1 cellular context compared by ENCODE assay signal in genomic region chr22:41687901-41688364, GRCh38.
TF ChIP-seq lines count a peak whose summit lies in the region.

No MANE protein-coding gene starts in this region.

TF ChIP-seq in HepG2, 621 proteins besides CTCF, POLR2A, EP300 and RAD21:
- TF ChIP-seq PRDM4 (CRISPR knock-in tag; IDR thresholded peaks at IDR 0.05; ENCODE audit: borderline replicate concordance) (no peak), POLR2AphosphoS5 (IDR thresholded peaks at IDR 0.05; ENCODE audit: low read depth, low read length) (no peak), AKAP8 (CRISPR knock-in tag; IDR thresholded peaks at IDR 0.05) (0 out of 2 replicates have a peak, but pooled peaks have one; percentile 55), HNF1B (CRISPR knock-in tag; IDR thresholded peaks at IDR 0.05) (0 out of 2 replicates have a peak, but pooled peaks have one; percentile 11), RFXAP (CRISPR knock-in tag; IDR thresholded peaks at IDR 0.05; ENCODE audit: borderline replicate concordance) (peak; percentile 44; the same call in 1 of the 2 replicates), MXD4 (CRISPR knock-in tag; IDR thresholded peaks at IDR 0.05) (no peak), ZNF775 (CRISPR knock-in tag; IDR thresholded peaks at IDR 0.05; ENCODE audit: borderline replicate concordance) (no peak), REL (CRISPR knock-in tag; conservative IDR thresholded peaks at IDR 0.05) (0 out of 2 replicates have a peak, but pooled peaks have one; percentile 6), MAZ (IDR thresholded peaks at IDR 0.05; ENCODE audit: borderline replicate concordance, low read depth, low read length) (no peak), MAZ (CRISPR knock-in tag; IDR thresholded peaks at IDR 0.05; ENCODE audit: low read depth) (0 out of 2 replicates have a peak, but pooled peaks have one; percentile 1), ZNF678 (CRISPR knock-in tag; IDR thresholded peaks at IDR 0.05) (0 out of 2 replicates have a peak, but pooled peaks have one; percentile 21), ZFP37 (CRISPR knock-in tag; IDR thresholded peaks at IDR 0.05; ENCODE audit: borderline replicate concordance) (0 out of 2 replicates have a peak, but pooled peaks have one; percentile 24), ZNF891 (CRISPR knock-in tag; IDR thresholded peaks at IDR 0.05) (no peak), ZNF276 (CRISPR knock-in tag; IDR thresholded peaks at IDR 0.05; ENCODE audit: low read depth) (no peak), ZBTB38 (CRISPR knock-in tag; IDR thresholded peaks at IDR 0.05) (no peak), RFX1 (IDR thresholded peaks at IDR 0.05) (no peak), ZNF557 (CRISPR knock-in tag; IDR thresholded peaks at IDR 0.05) (no peak), SIN3A (IDR thresholded peaks at IDR 0.05; ENCODE audit: borderline replicate concordance, low read depth, low read length) (0 out of 2 replicates have a peak, but pooled peaks have one; percentile 28), ZNF225 (CRISPR knock-in tag; IDR thresholded peaks at IDR 0.05) (0 out of 2 replicates have a peak, but pooled peaks have one; percentile 7), PRDM15 (CRISPR knock-in tag; IDR thresholded peaks at IDR 0.05) (peak; percentile 66; the same call in 1 of the 2 replicates), ZBTB3 (CRISPR knock-in tag; IDR thresholded peaks at IDR 0.05; ENCODE audit: borderline replicate concordance, low read depth) (no peak), ELF4 (CRISPR knock-in tag; IDR thresholded peaks at IDR 0.05; ENCODE audit: borderline replicate concordance) (0 out of 2 replicates have a peak, but pooled peaks have one; percentile 19), TBL1XR1 (IDR thresholded peaks at IDR 0.05; ENCODE audit: borderline replicate concordance, low read length, partially characterized antibody) (no peak), ZNF101 (CRISPR knock-in tag; IDR thresholded peaks at IDR 0.05; ENCODE audit: borderline replicate concordance, low read depth) (no peak), ZNF670 (CRISPR knock-in tag; IDR thresholded peaks at IDR 0.05; ENCODE audit: borderline replicate concordance) (no peak), ZNF569 (CRISPR knock-in tag; IDR thresholded peaks at IDR 0.05; ENCODE audit: borderline replicate concordance) (no peak), ZNF766 (CRISPR knock-in tag; IDR thresholded peaks at IDR 0.05; ENCODE audit: borderline replicate concordance) (0 out of 2 replicates have a peak, but pooled peaks have one; percentile 29), GFI1 (CRISPR knock-in tag; IDR thresholded peaks at IDR 0.05; ENCODE audit: borderline replicate concordance) (0 out of 2 replicates have a peak, but pooled peaks have one; percentile 2), ZBTB7A (CRISPR knock-in tag; IDR thresholded peaks at IDR 0.05) (no peak), TGIF2 (CRISPR knock-in tag; IDR thresholded peaks at IDR 0.05) (peak; percentile 63; the same call in 1 of the 2 replicates), TCF12 (IDR thresholded peaks at IDR 0.05) (no peak), TCF12 (CRISPR knock-in tag; IDR thresholded peaks at IDR 0.05) (no peak), SOX5 (CRISPR knock-in tag; IDR thresholded peaks at IDR 0.05; ENCODE audit: borderline replicate concordance) (no peak), ONECUT2 (CRISPR knock-in tag; IDR thresholded peaks at IDR 0.05) (no peak), ZSCAN12 (CRISPR knock-in tag; IDR thresholded peaks at IDR 0.05) (0 out of 2 replicates have a peak, but pooled peaks have one; percentile 11), ZBTB21 (CRISPR knock-in tag; IDR thresholded peaks at IDR 0.05) (no peak), ZFP36L2 (CRISPR knock-in tag; IDR thresholded peaks at IDR 0.05) (no peak), SMAD1 (CRISPR knock-in tag; IDR thresholded peaks at IDR 0.05; ENCODE audit: borderline replicate concordance, low read depth) (no peak)
- TF ChIP-seq, protein P1, sequence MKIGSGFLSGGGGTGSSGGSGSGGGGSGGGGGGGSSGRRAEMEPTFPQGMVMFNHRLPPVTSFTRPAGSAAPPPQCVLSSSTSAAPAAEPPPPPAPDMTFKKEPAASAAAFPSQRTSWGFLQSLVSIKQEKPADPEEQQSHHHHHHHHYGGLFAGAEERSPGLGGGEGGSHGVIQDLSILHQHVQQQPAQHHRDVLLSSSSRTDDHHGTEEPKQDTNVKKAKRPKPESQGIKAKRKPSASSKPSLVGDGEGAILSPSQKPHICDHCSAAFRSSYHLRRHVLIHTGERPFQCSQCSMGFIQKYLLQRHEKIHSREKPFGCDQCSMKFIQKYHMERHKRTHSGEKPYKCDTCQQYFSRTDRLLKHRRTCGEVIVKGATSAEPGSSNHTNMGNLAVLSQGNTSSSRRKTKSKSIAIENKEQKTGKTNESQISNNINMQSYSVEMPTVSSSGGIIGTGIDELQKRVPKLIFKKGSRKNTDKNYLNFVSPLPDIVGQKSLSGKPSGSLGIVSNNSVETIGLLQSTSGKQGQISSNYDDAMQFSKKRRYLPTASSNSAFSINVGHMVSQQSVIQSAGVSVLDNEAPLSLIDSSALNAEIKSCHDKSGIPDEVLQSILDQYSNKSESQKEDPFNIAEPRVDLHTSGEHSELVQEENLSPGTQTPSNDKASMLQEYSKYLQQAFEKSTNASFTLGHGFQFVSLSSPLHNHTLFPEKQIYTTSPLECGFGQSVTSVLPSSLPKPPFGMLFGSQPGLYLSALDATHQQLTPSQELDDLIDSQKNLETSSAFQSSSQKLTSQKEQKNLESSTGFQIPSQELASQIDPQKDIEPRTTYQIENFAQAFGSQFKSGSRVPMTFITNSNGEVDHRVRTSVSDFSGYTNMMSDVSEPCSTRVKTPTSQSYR (CRISPR knock-in tag; IDR thresholded peaks at IDR 0.05; ENCODE audit: borderline replicate concordance): no peak
- TF ChIP-seq, protein P2, sequence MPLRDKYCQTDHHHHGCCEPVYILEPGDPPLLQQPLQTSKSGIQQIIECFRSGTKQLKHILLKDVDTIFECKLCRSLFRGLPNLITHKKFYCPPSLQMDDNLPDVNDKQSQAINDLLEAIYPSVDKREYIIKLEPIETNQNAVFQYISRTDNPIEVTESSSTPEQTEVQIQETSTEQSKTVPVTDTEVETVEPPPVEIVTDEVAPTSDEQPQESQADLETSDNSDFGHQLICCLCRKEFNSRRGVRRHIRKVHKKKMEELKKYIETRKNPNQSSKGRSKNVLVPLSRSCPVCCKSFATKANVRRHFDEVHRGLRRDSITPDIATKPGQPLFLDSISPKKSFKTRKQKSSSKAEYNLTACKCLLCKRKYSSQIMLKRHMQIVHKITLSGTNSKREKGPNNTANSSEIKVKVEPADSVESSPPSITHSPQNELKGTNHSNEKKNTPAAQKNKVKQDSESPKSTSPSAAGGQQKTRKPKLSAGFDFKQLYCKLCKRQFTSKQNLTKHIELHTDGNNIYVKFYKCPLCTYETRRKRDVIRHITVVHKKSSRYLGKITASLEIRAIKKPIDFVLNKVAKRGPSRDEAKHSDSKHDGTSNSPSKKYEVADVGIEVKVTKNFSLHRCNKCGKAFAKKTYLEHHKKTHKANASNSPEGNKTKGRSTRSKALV (CRISPR knock-in tag; IDR thresholded peaks at IDR 0.05): 0 out of 2 replicates have a peak, but pooled peaks have one; percentile 12
- TF ChIP-seq, protein P3, sequence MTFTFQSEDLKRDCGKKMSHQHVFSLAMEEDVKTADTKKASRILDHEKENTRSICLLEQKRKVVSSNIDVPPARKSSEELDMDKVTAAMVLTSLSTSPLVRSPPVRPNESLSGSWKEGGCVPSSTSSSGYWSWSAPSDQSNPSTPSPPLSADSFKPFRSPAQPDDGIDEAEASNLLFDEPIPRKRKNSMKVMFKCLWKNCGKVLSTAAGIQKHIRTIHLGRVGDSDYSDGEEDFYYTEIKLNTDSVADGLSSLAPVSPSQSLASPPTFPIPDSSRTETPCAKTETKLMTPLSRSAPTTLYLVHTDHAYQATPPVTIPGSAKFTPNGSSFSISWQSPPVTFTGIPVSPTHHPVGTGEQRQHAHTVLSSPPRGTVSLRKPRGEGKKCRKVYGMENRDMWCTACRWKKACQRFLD (CRISPR knock-in tag; IDR thresholded peaks at IDR 0.05; ENCODE audit: borderline replicate concordance): 0 out of 2 replicates have a peak, but pooled peaks have one; percentile 6
